ENCODE assay signal across 14 cellular contexts in genomic region chr12:52636189-52636588, GRCh38. TPM values are rescaled to one million over a fixed set of nuclear protein-coding genes. Genes with fewer than 3 reads are reported as not detected.
"Had no signal": no experiment of that assay in that cellular context is flagged by ENCODE, and none has a peak within 500 bp of the region (broad histone marks: within the 10 kb centered on the region; RNA-seq: fewer than 3 reads in every experiment).

No MANE protein-coding gene starts in this region.

- ATAC-seq: activated naive CD4-positive, alpha-beta T cell treated with anti-CD3 and anti-CD28 coated beads, Interleukin-2, amount 50 U/mL, for 72 hours had no signal

- H3K36me3 ChIP-seq: cardiac muscle cell, stomach, thoracic aorta had no signal

- H3K9me3 ChIP-seq: stomach, thoracic aorta had no signal

- H3K27ac ChIP-seq: cardiac muscle cell, stomach, thoracic aorta had no signal

- DNase-seq: activated T-cell treated with anti-CD3 and anti-CD28 coated beads, Interleukin-2, amount 50 U/mL, for 1 hour; erythroblast; hippocampal formation; naive B cell; occipital lobe; stimulated activated CD4-positive, alpha-beta T cell treated with anti-CD3 and anti-CD28 coated beads, Interleukin-4, amount 100 ng/mL, for 1 hour; stomach had no signal

- H3K4me3 ChIP-seq: cardiac muscle cell, stomach, thoracic aorta had no signal

- FAIRE-seq: astrocyte had no signal

- H3K27me3 ChIP-seq: stomach had no signal

RNA-seq across cellular contexts. Expression of gene KRT2, which starts 15.8 kb away (rescaled TPM):
- total RNA-seq: activated naive CD4-positive, alpha-beta T cell treated with anti-CD3 and anti-CD28 coated beads, Interleukin-2, amount 50 U/mL, for 72 hours; astrocyte; cardiac muscle cell; lung microvascular endothelial cell; occipital lobe; pulmonary artery endothelial cell; stomach; urinary bladder had no signal
- polyA plus RNA-seq: cardiac muscle cell, stomach, urinary bladder had no signal

RNA-seq across cellular contexts. Expression of gene KRT73, which starts 17.8 kb away (rescaled TPM):
- total RNA-seq: astrocyte, cardiac muscle cell, lung microvascular endothelial cell, occipital lobe, pulmonary artery endothelial cell, stomach, thoracic aorta had no signal
- polyA plus RNA-seq: cardiac muscle cell, stomach, urinary bladder had no signal

RNA-seq across cellular contexts. Expression of gene KRT72, which starts 34.9 kb away (rescaled TPM):
- total RNA-seq: astrocyte, cardiac muscle cell, lung microvascular endothelial cell, occipital lobe, pulmonary artery endothelial cell, stomach, thoracic aorta, urinary bladder had no signal
- polyA plus RNA-seq: cardiac muscle cell, stomach, urinary bladder had no signal

RNA-seq across cellular contexts. Expression of gene KRT1, which starts 44.0 kb away (rescaled TPM):
- total RNA-seq: activated naive CD4-positive, alpha-beta T cell treated with anti-CD3 and anti-CD28 coated beads, Interleukin-2, amount 50 U/mL, for 72 hours; astrocyte; cardiac muscle cell; lung microvascular endothelial cell; pulmonary artery endothelial cell had no signal
- polyA plus RNA-seq: cardiac muscle cell, stomach, urinary bladder had no signal
